ENCODE assay signal across 15 cellular contexts in genomic region chr12:26238341-26239126, GRCh38. TPM values are rescaled to one million over a fixed set of nuclear protein-coding genes. Genes with fewer than 3 reads are reported as not detected.
A peak's percentile ranks its signal among the peaks of the same experiment; 100 is the strongest.
DNase-seq lines count a peak whose midpoint lies in the region; ATAC-seq and TF ChIP-seq lines count a peak whose summit lies in the region.
"Had no signal": no experiment of that assay in that cellular context is flagged by ENCODE, and none has a peak within 500 bp of the region (broad histone marks: within the 10 kb centered on the region; RNA-seq: fewer than 3 reads in every experiment).

No MANE protein-coding gene starts in this region.

- no peaks in the 10 kb centered on the region for H3K36me3 Mint-ChIP-seq in stimulated activated naive B cell treated with anti-CD40 and anti-IgM and Interleukin-4, amounts not matched to agents 10 μg/mL and 1 μg/mL and 100 μg/mL, for 72 hours
- H3K36me3 Mint-ChIP-seq: activated naive CD8-positive, alpha-beta T cell; T-cell; WTC11 had no signal

- H2AFZ ChIP-seq in IMR-90 (replicated peaks; ENCODE audit: low read length, poor library complexity), result no peak overlapping the region

- H4K91ac ChIP-seq in IMR-90 (ENCODE audit: insufficient read depth, low read depth, low read length), result no peak overlapping the region

- no peak for DNase-seq in IMR-90
- peak in 1 of 2 donors; percentile 43 for DNase-seq in breast epithelium (ENCODE audit: low spot score in 2 of 2)
- DNase-seq in right atrium auricular region (ENCODE audit: low spot score), result no peak
- DNase-seq in substantia nigra (lab: John Stamatoyannopoulos, UW), result no peak
- DNase-seq in effector CD4-positive, alpha-beta T cell, result no peak
- no peak for DNase-seq in ureter (ENCODE audit: low spot score)
- DNase-seq in activated CD4-positive, alpha-beta T cell treated with anti-CD3 and anti-CD28 coated beads for 48 hours, result no peak
- no peak for DNase-seq in stimulated activated naive B cell treated with anti-CD40 and anti-IgM and Interleukin-4, amounts not matched to agents 10 μg/mL and 1 μg/mL and 100 μg/mL, for 72 hours
- DNase-seq: activated CD8-positive, alpha-beta memory T cell treated with anti-CD3 and anti-CD28 coated beads, Interleukin-2, amount 50 U/mL, for 48 hours; DMS53; NCI-H2171; T-cell had no signal

- no peak overlapping the region for H2BK5ac ChIP-seq in IMR-90 (ENCODE audit: low read depth, low read length, poor library complexity, severe bottlenecking)

- POLR2A ChIA-PET in IMR-90 (lab: Charles Lee; ENCODE audit: unreplicated experiment), result no interaction called here

- ATAC-seq in IMR-90 (ENCODE audit: low read depth), result no peak
- no peak for ATAC-seq in stimulated activated naive B cell treated with anti-CD40 and anti-IgM and Interleukin-4, amounts not matched to agents 10 μg/mL and 1 μg/mL and 100 μg/mL, for 72 hours (replicated peaks)
- ATAC-seq: T-cell, WTC11 had no signal

- no peak for TF ChIP-seq RAD21 in IMR-90 (IDR thresholded peaks at IDR 0.05; ENCODE audit: low read length)

- no peak overlapping the region for H2AK5ac ChIP-seq in IMR-90 (ENCODE audit: low read depth, low read length)

- peaks cover 0 to 1% of the 10 kb centered on the region in 2 donors for H3K9me3 Mint-ChIP-seq in stimulated activated naive B cell treated with anti-CD40 and anti-IgM and Interleukin-4, amounts not matched to agents 10 μg/mL and 1 μg/mL and 100 μg/mL, for 72 hours
- H3K9me3 Mint-ChIP-seq: T-cell had no signal

- no peak overlapping the region for H4K8ac ChIP-seq in IMR-90 (ENCODE audit: low read depth in 2 of 2, low read length in 2 of 2)

- no peak overlapping the region for H3K27ac Mint-ChIP-seq in stimulated activated naive B cell treated with anti-CD40 and anti-IgM and Interleukin-4, amounts not matched to agents 10 μg/mL and 1 μg/mL and 100 μg/mL, for 72 hours
- H3K27ac Mint-ChIP-seq: activated naive CD8-positive, alpha-beta T cell; T-cell; WTC11 had no signal

- H3K9me1 ChIP-seq in IMR-90 (ENCODE audit: insufficient read depth, low read length), result peaks cover 2% of the 10 kb centered on the region; the same call in 1 of the 2 replicates

- H3K4me1 ChIP-seq in IMR-90 (ENCODE audit: control insufficient read depth, insufficient read depth, low read length), result peaks cover 4% of the 10 kb centered on the region
- peaks cover 0 to 9% of the 10 kb centered on the region in 2 donors for H3K4me1 ChIP-seq in breast epithelium
- H3K4me1 ChIP-seq in right atrium auricular region, result peaks cover 0 to 24% of the 10 kb centered on the region in 2 donors
- H3K4me1 ChIP-seq: pancreas had no signal

- H3K4me3 ChIP-seq in IMR-90 (ENCODE audit: insufficient read depth, low read depth, low read length) (no peak overlapping the region), breast epithelium (no peak overlapping the region), right atrium auricular region (no peak overlapping the region)
- H3K4me3 ChIP-seq: pancreas had no signal

- H3K4me3 Mint-ChIP-seq in stimulated activated naive B cell treated with anti-CD40 and anti-IgM and Interleukin-4, amounts not matched to agents 10 μg/mL and 1 μg/mL and 100 μg/mL, for 72 hours, result no peak overlapping the region
- H3K4me3 Mint-ChIP-seq: activated naive CD8-positive, alpha-beta T cell; T-cell; WTC11 had no signal

- CTCF ChIA-PET in IMR-90 (lab: Yijun Ruan, JAX), result no interaction called here

- H3K56ac ChIP-seq in IMR-90 (ENCODE audit: extremely low read depth, insufficient read depth, low read length), result no peak overlapping the region

- no peak overlapping the region for H2BK120ac ChIP-seq in IMR-90 (ENCODE audit: low read depth, low read length)

- 90% methylated on average over 2 of the region's 4 CpGs; no CpG with 5 or more reads in 1 of the 2 experiments for whole genome bisulfite sequencing in IMR-90 (ENCODE audit: extremely low coverage in 2 of 2, insufficient read length in 1 of 2), 2 experiments

- H3K4ac ChIP-seq in IMR-90 (ENCODE audit: low read depth, low read length), result no peak overlapping the region

- TF ChIP-seq CTCF in IMR-90 (conservative IDR thresholded peaks at IDR 0.05; ENCODE audit: low read depth, low read length) (no peak), breast epithelium (IDR thresholded peaks at IDR 0.05) (no peak), right atrium auricular region (IDR thresholded peaks at IDR 0.05) (no peak)

- in situ Hi-C loops in IMR-90 (cut with MboI; ENCODE audit: low sequenced_read_pairs), result no loop called here

- H3K27me3 ChIP-seq in IMR-90 (ENCODE audit: control insufficient read depth, insufficient read depth, low read length) (peaks cover 9% of the 10 kb centered on the region), breast epithelium (no peaks in the 10 kb centered on the region), right atrium auricular region (no peaks in the 10 kb centered on the region)
- H3K27me3 ChIP-seq: pancreas had no signal

- no peak overlapping the region for H2BK20ac ChIP-seq in IMR-90 (ENCODE audit: low read depth, low read length)

- no peaks in the 10 kb centered on the region for H3K9me3 ChIP-seq in IMR-90 (ENCODE audit: control insufficient read depth, insufficient read depth, low read length)
- H3K9me3 ChIP-seq in breast epithelium, result no peaks in the 10 kb centered on the region
- no peaks in the 10 kb centered on the region for H3K9me3 ChIP-seq in right atrium auricular region
- H3K9me3 ChIP-seq: pancreas had no signal

- no peak overlapping the region; the same call in 1 of the 2 replicates for H3K14ac ChIP-seq in IMR-90 (replicated peaks; ENCODE audit: low read depth, low read length)

- H3K36me3 ChIP-seq in IMR-90 (ENCODE audit: control insufficient read depth, insufficient read depth, low read length), result no peaks in the 10 kb centered on the region
- no peaks in the 10 kb centered on the region for H3K36me3 ChIP-seq in breast epithelium
- H3K36me3 ChIP-seq in right atrium auricular region, result no peaks in the 10 kb centered on the region
- H3K36me3 ChIP-seq: pancreas had no signal

- no peak overlapping the region for H3K9ac ChIP-seq in IMR-90 (ENCODE audit: low read depth, low read length)

- peak overlapping the region; percentile 62 for H2AK9ac ChIP-seq in IMR-90 (replicated peaks; ENCODE audit: low read depth, low read length, poor library complexity)

- no peaks in the 10 kb centered on the region for H4K20me1 ChIP-seq in IMR-90 (ENCODE audit: insufficient read depth, low read length)

- no peak for TF ChIP-seq POLR2A in IMR-90 (IDR thresholded peaks at IDR 0.05; ENCODE audit: low read depth, low read length)
- TF ChIP-seq POLR2A in breast epithelium (IDR thresholded peaks at IDR 0.05), result no peak

- peak overlapping the region; percentile 36; the same call in 1 of the 2 replicates for H4K5ac ChIP-seq in IMR-90 (ENCODE audit: low read depth, low read length)

- H3K27ac ChIP-seq in IMR-90 (ENCODE audit: insufficient read depth, low read length) (no peak overlapping the region), breast epithelium (peak overlapping the region; percentile 83 to 90), right atrium auricular region (peak overlapping the region; percentile 41 to 42), substantia nigra (ENCODE audit: low read depth, low read length, poor library complexity, severe bottlenecking) (peak overlapping the region; percentile 76)

- H3K4me2 ChIP-seq in IMR-90 (ENCODE audit: low read depth, low read length), result no peak overlapping the region

- H3K4me1 Mint-ChIP-seq in stimulated activated naive B cell treated with anti-CD40 and anti-IgM and Interleukin-4, amounts not matched to agents 10 μg/mL and 1 μg/mL and 100 μg/mL, for 72 hours, result no peaks in the 10 kb centered on the region
- H3K4me1 Mint-ChIP-seq: T-cell had no signal

- intact Hi-C loops in IMR-90 (cut with micrococcal nuclease) (no loop called here), breast epithelium (cut with DNase I; ENCODE audit: low total_unique reads) (no loop called here)

- H3K79me1 ChIP-seq in IMR-90 (ENCODE audit: low read depth in 1 of 2, low read length in 2 of 2), result no peaks in the 10 kb centered on the region

- H3K18ac ChIP-seq in IMR-90 (ENCODE audit: low read depth, low read length), result no peak overlapping the region

- no peak overlapping the region for H2BK15ac ChIP-seq in IMR-90 (ENCODE audit: low read depth, low read length)

- H3K27me3 Mint-ChIP-seq in stimulated activated naive B cell treated with anti-CD40 and anti-IgM and Interleukin-4, amounts not matched to agents 10 μg/mL and 1 μg/mL and 100 μg/mL, for 72 hours, result peaks cover 12 to 14% of the 10 kb centered on the region in 2 donors

- no TSS peak for BruUV-seq in IMR-90 (replicated peaks; lab: Mats Ljungman, UMichigan)

- dilution Hi-C loops in IMR-90 (cut with HindIII; ENCODE audit: low sequenced_read_pairs, unreplicated experiment), result no loop called here

- H3K23ac ChIP-seq in IMR-90 (ENCODE audit: low read depth, low read length), result no peak overlapping the region

TF ChIP-seq in IMR-90, 13 proteins besides CTCF, POLR2A, EP300 and RAD21:
- no peak for TF ChIP-seq USF2 (IDR thresholded peaks at IDR 0.05; ENCODE audit: low read depth, low read length)
TF ChIP-seq in IMR-90: peak in this region for 0.

RNA-seq across cellular contexts. Expression of gene SSPN, which starts 43.2 kb away (rescaled TPM):
- total RNA-seq in IMR-90 (2012; rRNA removed) (5.6 and 7.8 TPM in 2 replicates), breast epithelium (10 to 100 TPM; 17.7 to 22.1 (median 19.7) TPM), right atrium auricular region (10 to 100 TPM; 52.4 to 61.1 TPM), ureter (38.5 TPM)
- 3.5 and 4.1 TPM in 2 replicates for polyA plus RNA-seq in IMR-90 (2012; rRNA removed)
- 2.8 and 4.8 TPM in 2 replicates for polyA plus RNA-seq in IMR-90 (2012; cell fraction: cytosol; rRNA removed)
- 0.85 and 2.2 TPM in 2 replicates for polyA plus RNA-seq in IMR-90 (2012; cell fraction: nucleus; rRNA removed; ENCODE audit: low replicate concordance)
